8 cellular contexts compared by ENCODE assay signal in the genomic region with DNA sequence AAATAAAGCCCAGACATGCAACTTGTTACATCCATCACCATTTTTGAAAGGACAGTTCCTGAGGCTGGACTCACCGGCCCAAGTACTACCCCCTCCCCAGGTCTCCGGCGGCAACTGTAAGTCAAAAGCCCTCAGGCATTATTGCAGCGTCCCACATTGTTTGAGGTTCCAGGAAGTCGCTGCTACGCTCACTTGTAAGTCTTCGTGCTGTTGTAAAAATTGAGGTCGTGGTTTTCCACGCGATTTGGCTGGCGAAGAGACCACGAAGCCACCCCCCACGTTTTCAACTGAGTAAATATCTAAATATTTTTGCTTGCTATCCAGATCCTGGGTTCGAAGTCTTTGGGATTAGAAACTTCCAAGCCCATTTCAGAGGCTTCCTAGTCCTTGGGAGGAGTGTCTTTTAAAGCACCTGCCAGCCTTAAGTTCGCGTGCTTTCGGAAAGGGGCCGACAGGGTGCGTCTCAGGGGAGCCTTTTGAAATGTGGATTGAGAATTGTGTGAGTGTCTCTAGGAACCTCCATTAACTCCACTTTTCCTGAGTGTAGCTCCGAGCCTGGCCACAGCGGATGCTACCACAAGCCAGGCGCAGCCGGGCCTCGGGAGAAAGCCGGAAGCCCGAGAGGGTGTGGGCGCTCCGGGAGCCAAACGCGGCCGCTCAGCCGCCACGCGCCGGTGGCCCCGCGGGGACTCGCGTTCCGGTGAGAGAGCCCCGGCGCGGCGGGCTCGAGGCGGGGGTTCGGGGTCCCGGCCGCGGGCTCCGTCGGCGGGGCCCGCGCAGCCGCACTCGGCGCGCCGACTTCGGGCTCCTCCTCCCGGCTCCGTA. TPM values are rescaled to one million over a fixed set of nuclear protein-coding genes. Genes with fewer than 3 reads are reported as not detected.
DNase-seq lines count a peak whose midpoint lies in the region; ATAC-seq, FAIRE-seq and TF ChIP-seq lines count a peak whose summit lies in the region.

A gene with protein sequence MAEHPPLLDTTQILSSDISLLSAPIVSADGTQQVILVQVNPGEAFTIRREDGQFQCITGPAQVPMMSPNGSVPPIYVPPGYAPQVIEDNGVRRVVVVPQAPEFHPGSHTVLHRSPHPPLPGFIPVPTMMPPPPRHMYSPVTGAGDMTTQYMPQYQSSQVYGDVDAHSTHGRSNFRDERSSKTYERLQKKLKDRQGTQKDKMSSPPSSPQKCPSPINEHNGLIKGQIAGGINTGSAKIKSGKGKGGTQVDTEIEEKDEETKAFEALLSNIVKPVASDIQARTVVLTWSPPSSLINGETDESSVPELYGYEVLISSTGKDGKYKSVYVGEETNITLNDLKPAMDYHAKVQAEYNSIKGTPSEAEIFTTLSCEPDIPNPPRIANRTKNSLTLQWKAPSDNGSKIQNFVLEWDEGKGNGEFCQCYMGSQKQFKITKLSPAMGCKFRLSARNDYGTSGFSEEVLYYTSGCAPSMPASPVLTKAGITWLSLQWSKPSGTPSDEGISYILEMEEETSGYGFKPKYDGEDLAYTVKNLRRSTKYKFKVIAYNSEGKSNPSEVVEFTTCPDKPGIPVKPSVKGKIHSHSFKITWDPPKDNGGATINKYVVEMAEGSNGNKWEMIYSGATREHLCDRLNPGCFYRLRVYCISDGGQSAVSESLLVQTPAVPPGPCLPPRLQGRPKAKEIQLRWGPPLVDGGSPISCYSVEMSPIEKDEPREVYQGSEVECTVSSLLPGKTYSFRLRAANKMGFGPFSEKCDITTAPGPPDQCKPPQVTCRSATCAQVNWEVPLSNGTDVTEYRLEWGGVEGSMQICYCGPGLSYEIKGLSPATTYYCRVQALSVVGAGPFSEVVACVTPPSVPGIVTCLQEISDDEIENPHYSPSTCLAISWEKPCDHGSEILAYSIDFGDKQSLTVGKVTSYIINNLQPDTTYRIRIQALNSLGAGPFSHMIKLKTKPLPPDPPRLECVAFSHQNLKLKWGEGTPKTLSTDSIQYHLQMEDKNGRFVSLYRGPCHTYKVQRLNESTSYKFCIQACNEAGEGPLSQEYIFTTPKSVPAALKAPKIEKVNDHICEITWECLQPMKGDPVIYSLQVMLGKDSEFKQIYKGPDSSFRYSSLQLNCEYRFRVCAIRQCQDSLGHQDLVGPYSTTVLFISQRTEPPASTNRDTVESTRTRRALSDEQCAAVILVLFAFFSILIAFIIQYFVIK (plus strand): TSS at position 812 of the 825 bp plus-strand sequence. CDS start 30,279 bp downstream, outside the sequence.

- peak within 1 kb of the TSS; percentile 95 for H2AFZ ChIP-seq in endothelial cell of umbilical vein (ENCODE audit: low read depth, low read length)

- H3K36me3 ChIP-seq in endothelial cell of umbilical vein (ENCODE audit: control insufficient read depth in 2 of 2, extremely low read depth in 1 of 2, insufficient read depth in 2 of 2, low read length in 2 of 2) = no peaks in the 10 kb centered on the region

- POLR2A ChIA-PET in activated CD8-positive, alpha-beta T cell treated with anti-CD3 and anti-CD28 coated beads, Interleukin-2, amount 10 ng/mL, durations not matched to agents 7 days and 5 days (lab: Charles Lee) = interaction anchor here (0.6 to 2.5 kb wide), 17 partner anchors 8 to 938 kb away, joined by 3 to 14 read pairs (median 4); a partner anchor contains a TSS
- POLR2A ChIA-PET in endothelial cell of umbilical vein (lab: Charles Lee) = no interaction called here

- peaks cover 23% of the 10 kb centered on the region for H3K9me3 Mint-ChIP-seq in activated CD8-positive, alpha-beta T cell treated with anti-CD3 and anti-CD28 coated beads, Interleukin-2, amount 10 ng/mL, durations not matched to agents 7 days and 5 days (ENCODE audit: insufficient read depth)

- H3K79me2 ChIP-seq in endothelial cell of umbilical vein (ENCODE audit: control insufficient read depth, insufficient read depth, low read length) = peaks cover 28% of the 10 kb centered on the region

- H3K9me3 ChIP-seq in endothelial cell of umbilical vein (replicated peaks; ENCODE audit: control insufficient read depth, insufficient read depth, low read length) = no peaks in the 10 kb centered on the region

- H3K4me1 ChIP-seq in endothelial cell of umbilical vein (ENCODE audit: control insufficient read depth, extremely low read depth, insufficient read depth, low read length) = peaks cover 19% of the 10 kb centered on the region

- H3K27me3 Mint-ChIP-seq in activated CD8-positive, alpha-beta T cell treated with anti-CD3 and anti-CD28 coated beads, Interleukin-2, amount 10 ng/mL, durations not matched to agents 7 days and 5 days (ENCODE audit: low read depth) = no peaks in the 10 kb centered on the region

- peak; percentile 20 for ATAC-seq in HG02884 (IDR thresholded peaks at IDR 0.05; ENCODE audit: unreplicated experiment)
- ATAC-seq in activated CD8-positive, alpha-beta T cell treated with anti-CD3 and anti-CD28 coated beads, Interleukin-2, amount 10 ng/mL, durations not matched to agents 7 days and 5 days = no peak

- peak within 1 kb of the TSS; percentile 87 for H3K27ac ChIP-seq in endothelial cell of umbilical vein (ENCODE audit: insufficient read depth, low read depth, low read length)

- BruUV-seq in endothelial cell of umbilical vein (replicated peaks; lab: Mats Ljungman, UMichigan) = TSS peak; percentile 69

- peak; percentile 26 for FAIRE-seq in endothelial cell of umbilical vein (lab: Jason Lieb, UNC)

- H3K9ac ChIP-seq in endothelial cell of umbilical vein (replicated peaks; ENCODE audit: extremely low read depth, insufficient read depth, low read length) = peak within 1 kb of the TSS; percentile 95

- CTCF ChIA-PET in activated CD8-positive, alpha-beta T cell treated with anti-CD3 and anti-CD28 coated beads, Interleukin-2, amount 10 ng/mL, durations not matched to agents 7 days and 5 days (lab: Charles Lee) = interaction anchor here (0.6 kb wide), 1 partner anchor 137 kb away, joined by 3 read pairs; no protein-coding TSS in a partner anchor
- CTCF ChIA-PET in endothelial cell of umbilical vein (lab: Charles Lee) = interaction anchor here (1.0 to 1.5 kb wide), 5 partner anchors 10 to 395 kb away, joined by 3 to 5 read pairs (median 4); no protein-coding TSS in a partner anchor

- H3K27ac Mint-ChIP-seq in activated CD8-positive, alpha-beta T cell treated with anti-CD3 and anti-CD28 coated beads, Interleukin-2, amount 10 ng/mL, durations not matched to agents 7 days and 5 days = peak within 1 kb of the TSS; percentile 98

- H3K9me1 ChIP-seq in endothelial cell of umbilical vein (replicated peaks; ENCODE audit: control insufficient read depth, extremely low read depth, insufficient read depth, low read length) = no peaks in the 10 kb centered on the region

- TF ChIP-seq CTCF in endothelial cell of umbilical vein (IDR thresholded peaks at IDR 0.05; ENCODE audit: extremely low read depth in 1 of 2, insufficient read depth in 1 of 2, low read depth in 1 of 2, low read length in 2 of 2) = no peak

- H3K36me3 Mint-ChIP-seq in activated CD8-positive, alpha-beta T cell treated with anti-CD3 and anti-CD28 coated beads, Interleukin-2, amount 10 ng/mL, durations not matched to agents 7 days and 5 days (ENCODE audit: low read depth) = peaks cover 32% of the 10 kb centered on the region

- intact Hi-C loops in endothelial cell of umbilical vein (cut with micrococcal nuclease) = loop anchor here (1.0 to 5.0 kb wide), 4 partner anchors 83 to 612 kb away; a partner anchor contains a TSS

- H3K4me1 Mint-ChIP-seq in activated CD8-positive, alpha-beta T cell treated with anti-CD3 and anti-CD28 coated beads, Interleukin-2, amount 10 ng/mL, durations not matched to agents 7 days and 5 days (ENCODE audit: low read depth) = peaks cover 34% of the 10 kb centered on the region

- peak within 1 kb of the TSS; percentile 60 to 93 (median 86) for H3K4me3 ChIP-seq in endothelial cell of umbilical vein (replicated peaks in 1 of 3; ENCODE audit: insufficient read depth in 1 of 3, low read depth in 1 of 3, low read length in 3 of 3)

- no peaks in the 10 kb centered on the region for H3K27me3 ChIP-seq in endothelial cell of umbilical vein (ENCODE audit: control insufficient read depth in 2 of 2, insufficient read depth in 2 of 2, low read length in 2 of 2)

- dilution Hi-C loops in endothelial cell of umbilical vein (cut with MboI; ENCODE audit: extremely low pct_ligation_motif_present, low sequenced_read_pairs) = no loop called here

- peak within 1 kb of the TSS; percentile 89 for H3K4me3 Mint-ChIP-seq in activated CD8-positive, alpha-beta T cell treated with anti-CD3 and anti-CD28 coated beads, Interleukin-2, amount 10 ng/mL, durations not matched to agents 7 days and 5 days

- TF ChIP-seq POLR2A in endothelial cell of umbilical vein (IDR thresholded peaks at IDR 0.05; ENCODE audit: low read depth, low read length) = no peak

- peak; percentile 45 for DNase-seq in activated effector memory CD4-positive, alpha-beta T cell treated with Interleukin-2 at 50 U/mL for 16 hours
- DNase-seq in activated effector memory CD4-positive, alpha-beta T cell treated with anti-CD3 and anti-CD28 coated beads, Interleukin-2, amount 50 U/mL, for 16 hours = no peak
- peak; percentile 18 for DNase-seq in NCI-H460 (ENCODE audit: extremely low read depth, low read depth)
- peak; percentile 65 for DNase-seq in activated CD8-positive, alpha-beta T cell treated with anti-CD3 and anti-CD28 coated beads, Interleukin-2, amount 10 ng/mL, durations not matched to agents 7 days and 5 days
- peak; percentile 69 for DNase-seq in endothelial cell of umbilical vein (ENCODE audit: low read depth, low spot score)
- peak; percentile 67 for DNase-seq in midbrain (lab: John Stamatoyannopoulos, UW)
- peak; percentile 41 to 43 for DNase-seq in stimulated activated CD8-positive, alpha-beta memory T cell treated with anti-CD3 and anti-CD28 coated beads, Interleukin-7, amount 100 ng/mL, for 4 hours (ENCODE audit: low read depth in 2 of 2)

- peak within 1 kb of the TSS; percentile 85 for H3K4me2 ChIP-seq in endothelial cell of umbilical vein (ENCODE audit: insufficient read depth, low read length)

- H4K20me1 ChIP-seq in endothelial cell of umbilical vein (replicated peaks; ENCODE audit: control insufficient read depth, extremely low read depth, insufficient read depth, low read length) = no peaks in the 10 kb centered on the region

RNA-seq across cellular contexts. Expression of the gene that starts here (rescaled TPM):
- total RNA-seq in NCI-H460 (2014; rRNA removed; shearing (Covaris generic)) = 32.0 and 38.2 TPM in 2 replicates
- 18.4 and 33.1 TPM in 2 replicates for polyA plus RNA-seq in NCI-H460 (2014; cell fraction: nucleus; rRNA removed)
- total RNA-seq in activated CD8-positive, alpha-beta T cell treated with anti-CD3 and anti-CD28 coated beads, Interleukin-2, amount 10 ng/mL, durations not matched to agents 7 days and 5 days = 10 to 100 TPM; 25.5 to 25.7 TPM
- 50.8 and 51.2 TPM in 2 replicates for total RNA-seq in endothelial cell of umbilical vein
- 25.8 and 26.3 TPM in 2 replicates for polyA plus RNA-seq in endothelial cell of umbilical vein
- polyA plus RNA-seq in endothelial cell of umbilical vein (2011; cell fraction: cytosol; rRNA removed) = 21.2 and 24.2 TPM in 2 replicates
- polyA plus RNA-seq in endothelial cell of umbilical vein (2011; cell fraction: nucleus; rRNA removed) = 72.6 and 79.9 TPM in 2 replicates
- 34.2 and 34.6 TPM in 2 replicates for polyA plus RNA-seq in endothelial cell of umbilical vein (2012)
- 105 and 108 TPM in 2 replicates for polyA minus RNA-seq in endothelial cell of umbilical vein
- 41.0 TPM for polyA minus RNA-seq in endothelial cell of umbilical vein (2011; cell fraction: cytosol; rRNA and poly(A)+ RNA removed)
- polyA minus RNA-seq in endothelial cell of umbilical vein (2011; cell fraction: nucleus; rRNA and poly(A)+ RNA removed) = 84.5 and 122 TPM in 2 replicates
